Comparison of ENCODE assay signal across 15 cellular contexts in genomic region chr13:57666554-57666953, GRCh38. TPM values are rescaled to one million over a fixed set of nuclear protein-coding genes. Genes with fewer than 3 reads are reported as not detected.
"Had no signal": no experiment of that assay in that cellular context is flagged by ENCODE, and none has a peak within 500 bp of the region (broad histone marks: within the 10 kb centered on the region; RNA-seq: fewer than 3 reads in every experiment).

No MANE protein-coding gene starts in this region.

- H3K36me3 Mint-ChIP-seq: activated CD8-positive, alpha-beta memory T cell treated with anti-CD3 and anti-CD28 coated beads, Interleukin-2, amount 10 ng/mL, durations not matched to agents 7 days and 5 days; activated naive CD8-positive, alpha-beta T cell; naive thymus-derived CD4-positive, alpha-beta T cell had no signal

- DNase-seq: activated CD4-positive, alpha-beta T cell treated with anti-CD3 and anti-CD28 coated beads, Interleukin-2, amount 50 U/mL, for 48 hours; activated CD4-positive, CD25-positive, alpha-beta regulatory T cell treated with anti-CD3 and anti-CD28 coated beads, Interleukin-2, amount 50 U/mL, for 72 hours; activated CD8-positive, alpha-beta memory T cell treated with anti-CD3 and anti-CD28 coated beads, Interleukin-2, amount 10 ng/mL, durations not matched to agents 7 days and 5 days; activated effector memory CD4-positive, alpha-beta T cell treated with Interleukin-2 at 50 U/mL for 16 hours; activated T-cell treated with anti-CD3 and anti-CD28 coated beads, Interleukin-2, amount 50 U/mL, for 24 hours; brain microvascular endothelial cell; naive thymus-derived CD4-positive, alpha-beta T cell; occipital lobe; stimulated activated CD4-positive, alpha-beta T cell treated with anti-CD3 and anti-CD28 coated beads, Interleukin-4, amount 100 ng/mL, for 1 hour; stimulated activated CD8-positive, alpha-beta memory T cell treated with anti-CD3 and anti-CD28 coated beads, Interleukin-4, amount 100 ng/mL, for 48 hours had no signal

- H3K4me3 ChIP-seq: lung, thoracic aorta had no signal

- H3K4me3 Mint-ChIP-seq: activated CD8-positive, alpha-beta memory T cell treated with anti-CD3 and anti-CD28 coated beads, Interleukin-2, amount 10 ng/mL, durations not matched to agents 7 days and 5 days; activated naive CD8-positive, alpha-beta T cell; activated T-cell treated with anti-CD3 and anti-CD28 coated beads, Interleukin-2, amount 50 U/mL, for 24 hours; naive thymus-derived CD4-positive, alpha-beta T cell; stimulated activated naive CD8-positive, alpha-beta T cell treated with anti-CD3 and anti-CD28 coated beads, Interleukin-15, Interleukin-2, amounts not matched to agents 100 ng/mL and 50 ng/mL, for 24 hours had no signal

- H3K27me3 ChIP-seq: brain microvascular endothelial cell had no signal

- H3K27ac Mint-ChIP-seq: activated CD8-positive, alpha-beta memory T cell treated with anti-CD3 and anti-CD28 coated beads, Interleukin-2, amount 10 ng/mL, durations not matched to agents 7 days and 5 days; activated naive CD8-positive, alpha-beta T cell; activated T-cell treated with anti-CD3 and anti-CD28 coated beads, Interleukin-2, amount 50 U/mL, for 24 hours; naive thymus-derived CD4-positive, alpha-beta T cell; stimulated activated naive CD8-positive, alpha-beta T cell treated with anti-CD3 and anti-CD28 coated beads, Interleukin-15, Interleukin-2, amounts not matched to agents 100 ng/mL and 50 ng/mL, for 24 hours had no signal

- H3K27ac ChIP-seq: brain microvascular endothelial cell, thoracic aorta had no signal

- H3K9me3 ChIP-seq: thoracic aorta had no signal

- H3K4me1 Mint-ChIP-seq: activated CD8-positive, alpha-beta memory T cell treated with anti-CD3 and anti-CD28 coated beads, Interleukin-2, amount 10 ng/mL, durations not matched to agents 7 days and 5 days; naive thymus-derived CD4-positive, alpha-beta T cell had no signal

- H3K36me3 ChIP-seq: brain microvascular endothelial cell, thoracic aorta had no signal

- H3K27me3 Mint-ChIP-seq: activated CD8-positive, alpha-beta memory T cell treated with anti-CD3 and anti-CD28 coated beads, Interleukin-2, amount 10 ng/mL, durations not matched to agents 7 days and 5 days; activated naive CD8-positive, alpha-beta T cell; activated T-cell treated with anti-CD3 and anti-CD28 coated beads, Interleukin-2, amount 50 U/mL, for 24 hours; naive thymus-derived CD4-positive, alpha-beta T cell; stimulated activated naive CD8-positive, alpha-beta T cell treated with anti-CD3 and anti-CD28 coated beads, Interleukin-15, Interleukin-2, amounts not matched to agents 100 ng/mL and 50 ng/mL, for 24 hours had no signal

- ATAC-seq: activated CD8-positive, alpha-beta memory T cell treated with anti-CD3 and anti-CD28 coated beads, Interleukin-2, amount 10 ng/mL, durations not matched to agents 7 days and 5 days; esophagus mucosa; naive thymus-derived CD4-positive, alpha-beta T cell had no signal

RNA-seq across cellular contexts. Expression of gene PCDH17, which starts 35.0 kb away (rescaled TPM):
- total RNA-seq: activated CD8-positive, alpha-beta memory T cell treated with anti-CD3 and anti-CD28 coated beads, Interleukin-2, amount 10 ng/mL, durations not matched to agents 7 days and 5 days; naive thymus-derived CD4-positive, alpha-beta T cell had no signal
